In the genomic region with DNA sequence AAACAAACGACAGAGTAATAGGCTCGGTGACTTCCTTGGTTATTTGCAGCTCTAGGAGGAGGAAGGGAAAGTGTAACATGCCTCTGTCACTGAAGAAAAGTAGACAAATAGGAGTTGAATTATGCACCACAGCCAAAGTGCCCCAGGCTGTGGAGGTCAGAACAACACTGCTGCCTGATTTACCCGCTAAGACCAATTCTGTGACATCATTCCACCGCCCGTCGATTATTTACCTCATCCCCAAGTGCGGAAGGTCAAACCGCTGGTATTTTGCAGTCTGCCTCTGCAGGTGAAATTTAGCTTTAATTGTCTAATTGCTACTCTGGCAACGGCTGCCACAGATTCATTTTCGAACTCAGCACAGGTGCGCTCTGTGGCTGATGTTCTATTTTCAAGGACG, we compare ENCODE assay signal across 19 cellular contexts.
DNase-seq lines count a peak whose midpoint lies in the region; ATAC-seq and TF ChIP-seq lines count a peak whose summit lies in the region.
"Had no signal": no experiment of that assay in that cellular context is flagged by ENCODE, and none has a peak within 500 bp of the region (broad histone marks: within the 10 kb centered on the region; RNA-seq: fewer than 3 reads in every experiment).

No MANE protein-coding gene starts in this region.

- POLR2A ChIA-PET in HEK293T (lab: Yijun Ruan, JAX), result no interaction called here

- CTCF ChIA-PET in HEK293T (lab: Yijun Ruan, JAX), result interaction anchor here (0.6 to 0.7 kb wide), 3 partner anchors 70 to 214 kb away, joined by 3 to 5 read pairs (median 3); no protein-coding TSS in a partner anchor

- ATAC-seq in HG03139 (IDR thresholded peaks at IDR 0.05; ENCODE audit: unreplicated experiment) (no peak), Right ventricle myocardium inferior (no peak)
- ATAC-seq: K562 had no signal

- DNase-seq in HEK293T (ENCODE audit: extremely low spot score) (no peak), NCI-H2227 (lab: John Stamatoyannopoulos, UW; ENCODE audit: unreplicated experiment) (peak; percentile 62), epithelial cell of esophagus (ENCODE audit: low read depth) (peak; percentile 36), renal cortical epithelial cell (ENCODE audit: low read depth) (peak; percentile 86), NCI-H1092 (lab: John Stamatoyannopoulos, UW) (no peak), Right ventricle myocardium inferior (ENCODE audit: missing footprints) (no peak)
- DNase-seq: ACHN; BE2C; CD4-positive, alpha-beta memory T cell; DMS79; GDM1; GOT3; HFFc6; NCI-H187 treated with DMSO at 0.1 percent for 48 hours; NCI-H524; NK-92 treated with Interleukin-12 subunit alpha and Interleukin-12 subunit beta, amount 100 ng/mL, for 24 hours; Right ventricle myocardium superior had no signal

- intact Hi-C loops in Right ventricle myocardium inferior (cut with DNase I), result no loop called here

- no peak overlapping the region for H3K4me3 ChIP-seq in epithelial cell of esophagus (ENCODE audit: low read length)
- H3K4me3 ChIP-seq: K562 had no signal

- no peak for TF ChIP-seq CTCF in epithelial cell of esophagus (IDR thresholded peaks at IDR 0.05; ENCODE audit: insufficient read depth, low read depth, low read length, missing control alignments)

TF ChIP-seq in HEK293T, 16 proteins besides CTCF, POLR2A, EP300 and RAD21:
- TF ChIP-seq, protein P1, sequence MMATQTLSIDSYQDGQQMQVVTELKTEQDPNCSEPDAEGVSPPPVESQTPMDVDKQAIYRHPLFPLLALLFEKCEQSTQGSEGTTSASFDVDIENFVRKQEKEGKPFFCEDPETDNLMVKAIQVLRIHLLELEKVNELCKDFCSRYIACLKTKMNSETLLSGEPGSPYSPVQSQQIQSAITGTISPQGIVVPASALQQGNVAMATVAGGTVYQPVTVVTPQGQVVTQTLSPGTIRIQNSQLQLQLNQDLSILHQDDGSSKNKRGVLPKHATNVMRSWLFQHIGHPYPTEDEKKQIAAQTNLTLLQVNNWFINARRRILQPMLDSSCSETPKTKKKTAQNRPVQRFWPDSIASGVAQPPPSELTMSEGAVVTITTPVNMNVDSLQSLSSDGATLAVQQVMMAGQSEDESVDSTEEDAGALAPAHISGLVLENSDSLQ (IDR thresholded peaks at IDR 0.05), result 0 out of 2 replicates have a peak, but pooled peaks have one; percentile 32
- TF ChIP-seq CTBP1 (IDR thresholded peaks at IDR 0.05; ENCODE audit: borderline replicate concordance), result no peak

Comparison
In these comparisons a context has a peak if more than half of its experiments do, and no peak if none do; other contexts are left out.
1. DNase-seq: peak in NCI-H2227 (single experiment), epithelial cell of esophagus (single experiment) and renal cortical epithelial cell (single experiment); none in HEK293T (single experiment), NCI-H1092 (single experiment) and Right ventricle myocardium inferior (single experiment).